ENCODE assay signal across 11 cellular contexts in the genomic region with DNA sequence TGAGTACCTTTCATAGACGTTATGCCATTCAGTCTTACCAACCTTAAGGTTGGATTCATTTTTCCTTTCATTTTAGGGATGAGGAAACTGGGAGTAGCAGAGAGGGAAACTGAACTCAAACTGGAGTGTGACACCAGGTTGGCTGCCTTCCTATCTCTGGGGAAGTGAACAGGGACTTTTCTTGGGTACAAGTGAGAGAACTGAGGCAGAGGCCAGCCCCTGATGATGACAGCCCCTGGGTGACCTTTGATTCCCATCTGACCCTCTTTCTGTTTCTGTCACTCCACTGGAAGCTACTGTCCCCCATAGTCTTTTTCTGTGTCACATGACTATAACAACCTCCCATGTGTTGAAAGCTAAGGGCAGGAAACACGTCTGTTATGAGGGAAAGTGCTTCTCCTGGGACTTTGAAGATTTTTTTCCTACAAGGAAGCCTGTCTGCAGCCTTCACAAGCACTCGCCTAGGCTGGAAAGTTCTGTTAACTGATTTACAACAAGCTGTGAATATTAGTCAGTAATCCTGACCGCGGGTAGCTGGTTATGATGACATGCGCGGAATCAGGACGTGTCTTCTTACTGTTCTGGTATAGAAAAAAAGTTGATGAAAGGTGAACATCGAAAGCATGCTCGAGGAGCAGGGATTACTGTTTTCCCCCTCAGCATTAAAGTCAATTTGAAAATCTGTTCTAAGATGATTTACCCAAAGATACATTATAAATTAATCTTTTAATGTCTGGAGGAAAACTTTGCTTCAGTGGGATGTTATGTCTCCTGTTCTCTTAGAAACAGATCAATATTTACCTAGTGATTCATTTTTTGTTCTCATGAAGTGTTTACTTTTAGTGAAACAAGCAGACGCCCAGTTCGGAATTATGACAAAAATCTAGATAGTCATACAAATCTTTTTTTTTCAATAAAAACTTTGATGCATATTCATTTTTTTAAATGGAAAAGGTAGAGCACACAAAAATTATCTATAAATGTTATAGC. TPM values are rescaled to one million over a fixed set of nuclear protein-coding genes. Genes with fewer than 3 reads are reported as not detected.
A peak's percentile ranks its signal among the peaks of the same experiment; 100 is the strongest.
DNase-seq lines count a peak whose midpoint lies in the region; ATAC-seq, FAIRE-seq and TF ChIP-seq lines count a peak whose summit lies in the region.
"Had no signal": no experiment of that assay in that cellular context is flagged by ENCODE, and none has a peak within 500 bp of the region (broad histone marks: within the 10 kb centered on the region; RNA-seq: fewer than 3 reads in every experiment).

No MANE protein-coding gene starts in this region.

- H3K9me3 ChIP-seq in left ventricle myocardium inferior (replicated peaks) = no peaks in the 10 kb centered on the region
- no peaks in the 10 kb centered on the region for H3K9me3 ChIP-seq in small intestine (ENCODE audit: control insufficient read depth, low read depth)

- peaks cover 54% of the 10 kb centered on the region for H3K36me3 ChIP-seq in left ventricle myocardium inferior
- H3K36me3 ChIP-seq in small intestine (ENCODE audit: control insufficient read depth in 2 of 2, insufficient read depth in 2 of 2, low read length in 2 of 2) = peaks cover 7 to 9% of the 10 kb centered on the region in 2 donors

- 44 to 58% (median 46%) methylated on average over 12 of the region's 12 CpGs for WGBS in small intestine, 3 donors

- no peak for TF ChIP-seq CTCF in left ventricle myocardium inferior (IDR thresholded peaks at IDR 0.05; ENCODE audit: borderline replicate concordance)

- H3K4me1 ChIP-seq in left ventricle myocardium inferior (peaks cover 97% of the 10 kb centered on the region), small intestine (ENCODE audit: control insufficient read depth in 2 of 2, insufficient read depth in 1 of 2, low read depth in 1 of 2, low read length in 1 of 2) (peaks cover 4 to 12% of the 10 kb centered on the region in 2 donors)

- FAIRE-seq in small intestine (lab: Jason Lieb, UNC) = no peak

- peak; percentile 39 for DNase-seq in NCI-H2029 (lab: John Stamatoyannopoulos, UW)
- DNase-seq in NCI-H2029 treated with DMSO at 0.1 percent for 48 hours (lab: John Stamatoyannopoulos, UW) = no peak
- DNase-seq in amniotic stem cell (lab: John Stamatoyannopoulos, UW) = peak; percentile 57
- DNase-seq in left ventricle myocardium inferior = no peak
- DNase-seq in small intestine = no peak
- no peak for DNase-seq in activated CD4-positive, CD25-positive, alpha-beta regulatory T cell (lab: John Stamatoyannopoulos, UW)
- DNase-seq in NCI-H1694 (lab: John Stamatoyannopoulos, UW) = no peak
- DNase-seq: activated CD8-positive, alpha-beta T cell treated with anti-CD3 and anti-CD28 coated beads, Interleukin-2, amount 10 ng/mL, durations not matched to agents 7 days and 5 days; NCI-H187; stimulated activated CD4-positive, alpha-beta T cell treated with anti-CD3 and anti-CD28 coated beads, Interleukin-2, amount 100 ng/mL, for 48 hours had no signal

- H3K4me3 ChIP-seq in left ventricle myocardium inferior (no peak overlapping the region), small intestine (ENCODE audit: low read depth in 1 of 2, low read length in 2 of 2) (no peak overlapping the region)

- no peak for ATAC-seq in HG03460 (IDR thresholded peaks at IDR 0.05; ENCODE audit: unreplicated experiment)
- ATAC-seq: activated CD8-positive, alpha-beta T cell treated with anti-CD3 and anti-CD28 coated beads, Interleukin-2, amount 10 ng/mL, durations not matched to agents 7 days and 5 days had no signal

- intact Hi-C loops in left ventricle myocardium inferior (cut with micrococcal nuclease) = no loop called here

- peak overlapping the region; percentile 95 for H3K27ac ChIP-seq in left ventricle myocardium inferior (replicated peaks)
- peak overlapping the region; percentile 74 to 87 for H3K27ac ChIP-seq in small intestine (ENCODE audit: low read depth in 1 of 2, low read length in 1 of 2)

- H3K27me3 ChIP-seq in left ventricle myocardium inferior (ENCODE audit: low read depth) (no peaks in the 10 kb centered on the region), small intestine (ENCODE audit: control insufficient read depth in 2 of 2, insufficient read depth in 2 of 2, low read length in 2 of 2) (no peaks in the 10 kb centered on the region)

RNA-seq across cellular contexts. Expression of a gene that starts 31.5 kb away (rescaled TPM):
- total RNA-seq in left ventricle myocardium inferior = 68.2 TPM
- 10 to 100 TPM in 1 of 3 donors, 1 to 10 TPM in 2; 6.7 to 28.9 (median 8.6) TPM for polyA plus RNA-seq in small intestine

Comparison
In these comparisons a context has a peak if more than half of its experiments do, and no peak if none do; other contexts are left out.
1. DNase-seq: peak in NCI-H2029 (single experiment) and amniotic stem cell (single experiment); none in NCI-H2029 treated with DMSO at 0.1 percent for 48 hours (single experiment), left ventricle myocardium inferior (single experiment), small intestine (single experiment), activated CD4-positive, CD25-positive, alpha-beta regulatory T cell (0 of 4) and NCI-H1694 (single experiment).